ENCODE assay signal across 8 cellular contexts in the genomic region with DNA sequence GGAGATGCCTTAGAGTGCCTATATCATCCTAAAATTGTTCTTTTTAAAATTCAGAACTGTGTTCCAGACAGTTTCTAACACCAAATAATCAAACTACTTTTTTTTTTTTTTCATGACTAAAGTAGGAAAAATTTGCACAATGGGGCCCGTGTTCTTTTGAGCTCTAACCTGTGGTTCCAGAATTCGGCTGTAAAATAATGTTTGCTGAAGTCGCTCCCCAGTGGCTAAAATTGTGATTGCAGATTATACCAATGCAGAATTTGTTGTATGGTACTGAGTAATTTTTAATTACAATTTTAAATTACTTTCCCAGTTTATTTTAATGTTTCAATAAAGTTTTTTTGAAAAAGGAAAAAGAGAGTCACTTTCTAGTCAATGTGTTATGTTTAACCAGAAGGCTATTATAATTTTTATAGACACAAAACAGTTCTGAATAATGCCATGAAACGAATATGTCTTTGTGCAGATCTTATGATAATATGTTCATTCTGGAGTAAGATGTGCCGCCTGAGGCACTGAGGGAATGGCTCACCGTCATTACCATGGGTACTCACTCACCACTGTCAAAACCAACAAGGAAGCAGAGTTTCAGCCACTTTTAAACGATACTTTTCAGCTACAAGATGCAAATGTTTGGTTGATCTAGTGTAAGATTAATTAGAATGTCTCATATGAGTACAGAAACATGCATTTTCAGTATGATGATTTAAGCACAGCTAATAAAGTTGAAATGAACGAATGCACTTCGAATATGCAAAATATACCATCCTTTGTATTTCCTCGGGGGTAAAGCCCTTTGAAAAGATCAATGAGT.
A peak's percentile ranks its signal among the peaks of the same experiment; 100 is the strongest.
DNase-seq lines count a peak whose midpoint lies in the region; ATAC-seq, FAIRE-seq and TF ChIP-seq lines count a peak whose summit lies in the region.

No MANE protein-coding gene starts in this region.

- no peak overlapping the region for H3K27ac ChIP-seq in kidney (ENCODE audit: low read depth in 2 of 2, low read length in 2 of 2)

- DNase-seq in Calu3 (peak; percentile 52), HT1080 (ENCODE audit: low read depth) (peak; percentile 63), kidney (no peak), NCI-H2081 (lab: John Stamatoyannopoulos, UW) (no peak), NCI-H1417 treated with DMSO at 0.1 percent for 48 hours (lab: John Stamatoyannopoulos, UW) (no peak)
- no peak for DNase-seq in activated T-cell treated with anti-CD3 and anti-CD28 coated beads, Interleukin-2, amount 50 U/mL, for 72 hours

- H3K9ac ChIP-seq in kidney (ENCODE audit: low read length in 2 of 2), result no peak overlapping the region

- no peaks in the 10 kb centered on the region for H3K36me3 ChIP-seq in kidney (ENCODE audit: control insufficient read depth in 1 of 2, insufficient read depth in 2 of 2, low read length in 2 of 2)

- intact Hi-C loops in Calu3 (cut with micrococcal nuclease; ENCODE audit: unreplicated experiment), result loop anchor here (1.0 to 10.0 kb wide), 4 partner anchors 172 to 432 kb away; a partner anchor contains a TSS
- intact Hi-C loops in kidney (cut with DNase I), result loop anchor here (10.0 kb wide), 1 partner anchor 212 kb away; no protein-coding TSS in a partner anchor

- no TSS peak for BruUV-seq in Calu3 (replicated peaks; lab: Mats Ljungman, UMichigan)

- H3K4me1 Mint-ChIP-seq in Calu3 (ENCODE audit: low read depth, unreplicated experiment), result peaks cover 51% of the 10 kb centered on the region
- peaks cover 52% of the 10 kb centered on the region for H3K4me1 Mint-ChIP-seq in activated T-cell treated with anti-CD3 and anti-CD28 coated beads, Interleukin-2, amount 50 U/mL, for 72 hours (ENCODE audit: low read depth)

- no peaks in the 10 kb centered on the region for H3K27me3 Mint-ChIP-seq in Calu3 (ENCODE audit: unreplicated experiment)
- H3K27me3 Mint-ChIP-seq in activated T-cell treated with anti-CD3 and anti-CD28 coated beads, Interleukin-2, amount 50 U/mL, for 72 hours (ENCODE audit: low read depth), result peaks cover 35% of the 10 kb centered on the region

- CTCF ChIA-PET in Calu3 (lab: Charles Lee), result interaction anchor here (0.6 to 2.9 kb wide), 15 partner anchors 9 to 410 kb away, joined by 3 to 23 read pairs (median 3); a partner anchor contains a TSS

- H3K4me1 ChIP-seq in kidney (ENCODE audit: control insufficient read depth in 1 of 2, insufficient read depth in 1 of 2, low read depth in 1 of 2, low read length in 2 of 2), result peaks cover 0 to 2% of the 10 kb centered on the region in 2 donors

- peak; percentile 32 for FAIRE-seq in kidney (lab: Jason Lieb, UNC)

- no peaks in the 10 kb centered on the region for H3K9me3 ChIP-seq in kidney (ENCODE audit: control insufficient read depth in 1 of 2, low read length in 2 of 2)

- no peak overlapping the region for H3K4me3 Mint-ChIP-seq in Calu3 (ENCODE audit: low read depth, unreplicated experiment)
- peak overlapping the region; percentile 52 to 80 for H3K4me3 Mint-ChIP-seq in activated T-cell treated with anti-CD3 and anti-CD28 coated beads, Interleukin-2, amount 50 U/mL, for 72 hours

- H3K36me3 Mint-ChIP-seq in Calu3 (ENCODE audit: insufficient read depth, unreplicated experiment), result peaks cover 6% of the 10 kb centered on the region
- H3K36me3 Mint-ChIP-seq in activated T-cell treated with anti-CD3 and anti-CD28 coated beads, Interleukin-2, amount 50 U/mL, for 72 hours (ENCODE audit: insufficient read depth in 2 of 2), result peaks cover 0 to 4% of the 10 kb centered on the region in 2 donors

- H3K27ac Mint-ChIP-seq in Calu3 (ENCODE audit: unreplicated experiment), result no peak overlapping the region
- H3K27ac Mint-ChIP-seq in activated T-cell treated with anti-CD3 and anti-CD28 coated beads, Interleukin-2, amount 50 U/mL, for 72 hours, result no peak overlapping the region

- peak; percentile 65 to 67 for ATAC-seq in activated T-cell treated with anti-CD3 and anti-CD28 coated beads, Interleukin-2, amount 50 U/mL, for 72 hours (replicated peaks in 1 of 2)
- no peak for ATAC-seq in GM21367 (IDR thresholded peaks at IDR 0.05; ENCODE audit: unreplicated experiment)
- ATAC-seq in GM19328 (IDR thresholded peaks at IDR 0.05; ENCODE audit: unreplicated experiment), result no peak

- TF ChIP-seq CTCF in Calu3 (IDR thresholded peaks at IDR 0.05; ENCODE audit: unreplicated experiment) (peak; percentile 45), kidney (IDR thresholded peaks at IDR 0.05; ENCODE audit: borderline replicate concordance, extremely low read depth, insufficient read depth) (peak; percentile 17)

- no peak overlapping the region for H3K4me3 ChIP-seq in kidney (ENCODE audit: low read length in 2 of 2)

- H3K9me3 Mint-ChIP-seq in Calu3 (ENCODE audit: low read depth, unreplicated experiment), result no peaks in the 10 kb centered on the region
- no peaks in the 10 kb centered on the region for H3K9me3 Mint-ChIP-seq in activated T-cell treated with anti-CD3 and anti-CD28 coated beads, Interleukin-2, amount 50 U/mL, for 72 hours

Comparison
In these comparisons a context has a peak if more than half of its experiments do, and no peak if none do; other contexts are left out.
1. DNase-seq: peak in Calu3 (single experiment) and HT1080 (single experiment); none in activated T-cell treated with anti-CD3 and anti-CD28 coated beads, Interleukin-2, amount 50 U/mL, for 72 hours (0 of 2), kidney (single experiment), NCI-H2081 (0 of 2) and NCI-H1417 treated with DMSO at 0.1 percent for 48 hours (single experiment).
2. ATAC-seq: peak in activated T-cell treated with anti-CD3 and anti-CD28 coated beads, Interleukin-2, amount 50 U/mL, for 72 hours (2 of 2); none in GM21367 (single experiment) and GM19328 (single experiment).